In genomic region chr17:28705728-28706334, GRCh38 we compare ENCODE assay signal across 11 cellular contexts. TPM values are rescaled to one million over a fixed set of nuclear protein-coding genes. Genes with fewer than 3 reads are reported as not detected.
DNase-seq lines count a peak whose midpoint lies in the region; TF ChIP-seq lines count a peak whose summit lies in the region.
"Had no signal": no experiment of that assay in that cellular context is flagged by ENCODE, and none has a peak within 500 bp of the region (broad histone marks: within the 10 kb centered on the region; RNA-seq: fewer than 3 reads in every experiment).

No MANE protein-coding gene starts in this region.

- no peak overlapping the region for H3K4me3 ChIP-seq in H7 (ENCODE audit: insufficient read depth, low read depth, low read length)
- H3K4me3 ChIP-seq: vagina had no signal

- H3K27me3 ChIP-seq in H7 (ENCODE audit: control insufficient read depth, insufficient read depth, low read length), result no peaks in the 10 kb centered on the region
- H3K27me3 ChIP-seq: vagina had no signal

- intact Hi-C loops in activated T-helper 2 cell treated with anti-CD3 and anti-CD28 coated beads, Interferon-gamma antibody, Interleukin-2, Interleukin-4, amounts not matched to agents 10 μg/mL and 5 μg/mL and 100 μg/mL, durations not matched to agents 14 hours and 24 hours and 36 hours (cut with micrococcal nuclease), result no loop called here

- H3K36me3 Mint-ChIP-seq in activated T-helper 2 cell treated with anti-CD3 and anti-CD28 coated beads, Interferon-gamma antibody, Interleukin-2, Interleukin-4, amounts not matched to agents 10 μg/mL and 5 μg/mL and 100 μg/mL, durations not matched to agents 14 hours and 24 hours and 36 hours (ENCODE audit: low read depth), result peaks cover 33% of the 10 kb centered on the region
- peaks cover 22% of the 10 kb centered on the region for H3K36me3 Mint-ChIP-seq in nephron progenitor cell (ENCODE audit: low read depth)

- no peak overlapping the region for H3K4me3 Mint-ChIP-seq in activated T-helper 2 cell treated with anti-CD3 and anti-CD28 coated beads, Interferon-gamma antibody, Interleukin-2, Interleukin-4, amounts not matched to agents 10 μg/mL and 5 μg/mL and 100 μg/mL, durations not matched to agents 14 hours and 24 hours and 36 hours (ENCODE audit: low read depth)
- H3K4me3 Mint-ChIP-seq in nephron progenitor cell, result no peak overlapping the region
- H3K4me3 Mint-ChIP-seq: stimulated activated naive CD8-positive, alpha-beta T cell treated with anti-CD3 and anti-CD28 coated beads, Interleukin-15, Interleukin-2, amounts not matched to agents 100 ng/mL and 50 ng/mL, for 24 hours had no signal

- H3K27me3 Mint-ChIP-seq in activated T-helper 2 cell treated with anti-CD3 and anti-CD28 coated beads, Interferon-gamma antibody, Interleukin-2, Interleukin-4, amounts not matched to agents 10 μg/mL and 5 μg/mL and 100 μg/mL, durations not matched to agents 14 hours and 24 hours and 36 hours (ENCODE audit: low read depth), result no peaks in the 10 kb centered on the region
- H3K27me3 Mint-ChIP-seq in nephron progenitor cell (ENCODE audit: low read depth, poor library complexity), result peaks cover 3% of the 10 kb centered on the region
- H3K27me3 Mint-ChIP-seq: stimulated activated naive CD8-positive, alpha-beta T cell treated with anti-CD3 and anti-CD28 coated beads, Interleukin-15, Interleukin-2, amounts not matched to agents 100 ng/mL and 50 ng/mL, for 24 hours had no signal

- peaks cover 2% of the 10 kb centered on the region for H3K4me1 Mint-ChIP-seq in activated T-helper 2 cell treated with anti-CD3 and anti-CD28 coated beads, Interferon-gamma antibody, Interleukin-2, Interleukin-4, amounts not matched to agents 10 μg/mL and 5 μg/mL and 100 μg/mL, durations not matched to agents 14 hours and 24 hours and 36 hours (ENCODE audit: low read depth)
- H3K4me1 Mint-ChIP-seq in nephron progenitor cell, result peaks cover 30% of the 10 kb centered on the region

- peak; percentile 46 for DNase-seq in H7
- no peak for DNase-seq in activated T-helper 2 cell treated with anti-CD3 and anti-CD28 coated beads, Interferon-gamma antibody, Interleukin-2, Interleukin-4, amounts not matched to agents 10 μg/mL and 5 μg/mL and 100 μg/mL, durations not matched to agents 14 hours and 24 hours and 36 hours (ENCODE audit: low spot score)
- DNase-seq in nephron progenitor cell, result no peak
- DNase-seq in COLO829 (ENCODE audit: low spot score), result no peak
- no peak for DNase-seq in NOMO-1 (lab: John Stamatoyannopoulos, UW; ENCODE audit: unreplicated experiment in 2 of 2)
- DNase-seq: activated CD4-positive, alpha-beta T cell treated with anti-CD3 and anti-CD28 coated beads for 48 hours; activated T-cell treated with anti-CD3 and anti-CD28 coated beads, Interleukin-2, amount 50 U/mL, for 48 hours; anterior cingulate cortex; SHP77 treated with DMSO at 0.1 percent for 48 hours had no signal

- peak overlapping the region; percentile 18 for H3K27ac Mint-ChIP-seq in activated T-helper 2 cell treated with anti-CD3 and anti-CD28 coated beads, Interferon-gamma antibody, Interleukin-2, Interleukin-4, amounts not matched to agents 10 μg/mL and 5 μg/mL and 100 μg/mL, durations not matched to agents 14 hours and 24 hours and 36 hours
- H3K27ac Mint-ChIP-seq in nephron progenitor cell, result peak overlapping the region; percentile 96

- H3K9me3 Mint-ChIP-seq in activated T-helper 2 cell treated with anti-CD3 and anti-CD28 coated beads, Interferon-gamma antibody, Interleukin-2, Interleukin-4, amounts not matched to agents 10 μg/mL and 5 μg/mL and 100 μg/mL, durations not matched to agents 14 hours and 24 hours and 36 hours, result no peaks in the 10 kb centered on the region
- H3K9me3 Mint-ChIP-seq in nephron progenitor cell, result no peaks in the 10 kb centered on the region
- H3K9me3 Mint-ChIP-seq: stimulated activated naive CD8-positive, alpha-beta T cell treated with anti-CD3 and anti-CD28 coated beads, Interleukin-15, Interleukin-2, amounts not matched to agents 100 ng/mL and 50 ng/mL, for 24 hours had no signal

- no peak for TF ChIP-seq CTCF in nephron progenitor cell (IDR thresholded peaks at IDR 0.05)

- peaks cover 19% of the 10 kb centered on the region for H3K36me3 ChIP-seq in H7 (replicated peaks; ENCODE audit: control insufficient read depth, insufficient read depth, low read length)

RNA-seq across cellular contexts. Expression of gene PROCA1, which starts 5.9 kb away (rescaled TPM):
- total RNA-seq in H7 (2014; rRNA removed; shearing (Covaris generic)), result 13.9 and 23.7 TPM in 2 replicates
- 7.0 and 7.7 TPM in 2 replicates for total RNA-seq in activated T-helper 2 cell treated with anti-CD3 and anti-CD28 coated beads, Interferon-gamma antibody, Interleukin-2, Interleukin-4, amounts not matched to agents 10 μg/mL and 5 μg/mL and 100 μg/mL, durations not matched to agents 14 hours and 24 hours and 36 hours

RNA-seq across cellular contexts. Expression of gene RAB34, which starts 11.8 kb away (rescaled TPM):
- total RNA-seq in H7 (2014; rRNA removed; shearing (Covaris generic)), result 209 and 284 TPM in 2 replicates
- 19.4 and 21.5 TPM in 2 replicates for total RNA-seq in activated T-helper 2 cell treated with anti-CD3 and anti-CD28 coated beads, Interferon-gamma antibody, Interleukin-2, Interleukin-4, amounts not matched to agents 10 μg/mL and 5 μg/mL and 100 μg/mL, durations not matched to agents 14 hours and 24 hours and 36 hours

RNA-seq across cellular contexts. Expression of gene RPL23A, which starts 14.0 kb away (rescaled TPM):
- total RNA-seq in H7 (2014; rRNA removed; shearing (Covaris generic)), result 778 and 823 TPM in 2 replicates
- 1,712 and 1,733 TPM in 2 replicates for total RNA-seq in activated T-helper 2 cell treated with anti-CD3 and anti-CD28 coated beads, Interferon-gamma antibody, Interleukin-2, Interleukin-4, amounts not matched to agents 10 μg/mL and 5 μg/mL and 100 μg/mL, durations not matched to agents 14 hours and 24 hours and 36 hours

RNA-seq across cellular contexts. Expression of gene TLCD1, which starts 20.2 kb away (rescaled TPM):
- 15.6 and 21.4 TPM in 2 replicates for total RNA-seq in H7 (2014; rRNA removed; shearing (Covaris generic))
- 8.0 and 8.2 TPM in 2 replicates for total RNA-seq in activated T-helper 2 cell treated with anti-CD3 and anti-CD28 coated beads, Interferon-gamma antibody, Interleukin-2, Interleukin-4, amounts not matched to agents 10 μg/mL and 5 μg/mL and 100 μg/mL, durations not matched to agents 14 hours and 24 hours and 36 hours

RNA-seq across cellular contexts. Expression of gene NEK8, which starts 22.8 kb away (rescaled TPM):
- total RNA-seq in H7 (2014; rRNA removed; shearing (Covaris generic)), result 10.9 and 12.5 TPM in 2 replicates
- total RNA-seq in activated T-helper 2 cell treated with anti-CD3 and anti-CD28 coated beads, Interferon-gamma antibody, Interleukin-2, Interleukin-4, amounts not matched to agents 10 μg/mL and 5 μg/mL and 100 μg/mL, durations not matched to agents 14 hours and 24 hours and 36 hours, result 3.6 and 4.2 TPM in 2 replicates
